ENCODE assay signal across 13 cellular contexts in the genomic region with DNA sequence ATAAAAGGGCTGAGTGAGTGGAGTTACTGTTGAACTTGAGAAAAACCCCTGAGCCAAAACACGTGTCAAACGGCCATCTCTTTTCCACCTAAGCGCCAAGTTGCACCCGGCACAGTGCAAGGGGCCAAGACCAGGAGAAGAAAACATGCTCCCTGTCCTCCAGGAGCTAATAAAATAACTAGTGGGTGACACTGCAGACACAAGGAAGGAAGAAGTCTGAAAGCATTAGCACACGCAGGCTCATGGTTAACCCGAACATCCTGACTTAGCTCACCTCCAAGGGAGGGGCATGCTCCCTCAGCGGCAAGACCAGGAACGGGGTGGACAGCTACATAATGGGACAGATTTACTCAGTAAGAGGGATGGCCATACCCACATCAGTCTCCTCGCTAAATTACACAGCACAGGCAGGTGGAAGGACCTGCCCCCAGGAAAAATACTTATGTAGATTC.
DNase-seq lines count a peak whose midpoint lies in the region; ATAC-seq and TF ChIP-seq lines count a peak whose summit lies in the region.
"Had no signal": no experiment of that assay in that cellular context is flagged by ENCODE, and none has a peak within 500 bp of the region (broad histone marks: within the 10 kb centered on the region; RNA-seq: fewer than 3 reads in every experiment).

No MANE protein-coding gene starts in this region.

- peaks cover 92% of the 10 kb centered on the region for H3K4me1 Mint-ChIP-seq in CD8-positive, alpha-beta T cell (ENCODE audit: low read depth)
- peaks cover 62% of the 10 kb centered on the region for H3K4me1 Mint-ChIP-seq in CD14-positive monocyte

- no peaks in the 10 kb centered on the region for H3K36me3 ChIP-seq in CD8-positive, alpha-beta T cell (ENCODE audit: insufficient read depth, low read length)
- no peaks in the 10 kb centered on the region for H3K36me3 ChIP-seq in neutrophil
- H3K36me3 ChIP-seq: ovary had no signal

- H3K4me1 ChIP-seq in CD8-positive, alpha-beta T cell (ENCODE audit: insufficient read depth, low read length), result peaks cover 98% of the 10 kb centered on the region
- peaks cover 68 to 73% of the 10 kb centered on the region in 2 experiments for H3K4me1 ChIP-seq in neutrophil (ENCODE audit: control insufficient read depth in 1 of 2, insufficient read depth in 1 of 2, low read depth in 1 of 2, low read length in 1 of 2)

- H3K4me3 Mint-ChIP-seq in CD8-positive, alpha-beta T cell, result peak overlapping the region; percentile 81
- H3K4me3 Mint-ChIP-seq in CD14-positive monocyte, result peak overlapping the region in 1 of 2 donors; percentile 38
- H3K4me3 Mint-ChIP-seq: endodermal cell had no signal

- CTCF ChIA-PET in CD8-positive, alpha-beta T cell (lab: Charles Lee), result interaction anchor here (0.8 to 2.9 kb wide), 11 partner anchors 17 to 339 kb away, joined by 3 to 10 read pairs (median 4); a partner anchor contains a TSS

- peak; percentile 16 for ATAC-seq in CD8-positive, alpha-beta T cell
- ATAC-seq in HG02885 (IDR thresholded peaks at IDR 0.05; ENCODE audit: poor library complexity, unreplicated experiment) (peak; percentile 31), HG03045 (IDR thresholded peaks at IDR 0.05; ENCODE audit: unreplicated experiment) (no peak), HG03442 (IDR thresholded peaks at IDR 0.05; ENCODE audit: unreplicated experiment) (no peak)
- ATAC-seq in activated naive CD4-positive, alpha-beta T cell treated with anti-CD3 and anti-CD28 coated beads, Interleukin-2, amount 50 U/mL, for 72 hours, result peak; percentile 42 to 63

- no peaks in the 10 kb centered on the region for H3K9me3 Mint-ChIP-seq in CD8-positive, alpha-beta T cell
- H3K9me3 Mint-ChIP-seq in activated naive CD4-positive, alpha-beta T cell treated with anti-CD3 and anti-CD28 coated beads, Interleukin-2, amount 50 U/mL, for 72 hours, result peaks cover 0 to 2% of the 10 kb centered on the region in 2 donors
- H3K9me3 Mint-ChIP-seq in CD14-positive monocyte, result no peaks in the 10 kb centered on the region
- H3K9me3 Mint-ChIP-seq: endodermal cell had no signal

- H3K27me3 Mint-ChIP-seq in CD8-positive, alpha-beta T cell (ENCODE audit: low read depth), result no peaks in the 10 kb centered on the region
- H3K27me3 Mint-ChIP-seq in CD14-positive monocyte (ENCODE audit: low read depth in 3 of 3), result no peaks in the 10 kb centered on the region

- peak overlapping the region; percentile 1 for H3K27ac ChIP-seq in CD8-positive, alpha-beta T cell (ENCODE audit: low read depth, low read length)
- peak overlapping the region; percentile 5 for H3K27ac ChIP-seq in neutrophil
- H3K27ac ChIP-seq: ovary, SK-N-MC had no signal

- peak in 2 of 7 experiments; percentile 34 to 40 for DNase-seq in CD8-positive, alpha-beta T cell
- DNase-seq in activated naive CD4-positive, alpha-beta T cell treated with anti-CD3 and anti-CD28 coated beads, Interleukin-2, amount 50 U/mL, for 72 hours (ENCODE audit: low spot score in 2 of 2), result no peak
- DNase-seq in CD14-positive monocyte (ENCODE audit: low spot score) (no peak), MV-4-11 (lab: John Stamatoyannopoulos, UW) (no peak)
- DNase-seq: DMS 273 treated with DMSO at 0.1 percent for 48 hours, endodermal cell, NCI-H226, ovary had no signal

- no peak for TF ChIP-seq CTCF in CD8-positive, alpha-beta T cell (IDR thresholded peaks at IDR 0.05)
- no peak for TF ChIP-seq CTCF in neutrophil (IDR thresholded peaks at IDR 0.05)
- no peak for TF ChIP-seq CTCF in CD14-positive monocyte (IDR thresholded peaks at IDR 0.05)

- peaks cover 16% of the 10 kb centered on the region for H3K36me3 Mint-ChIP-seq in CD8-positive, alpha-beta T cell
- peaks cover 4 to 34% of the 10 kb centered on the region in 2 donors for H3K36me3 Mint-ChIP-seq in activated naive CD4-positive, alpha-beta T cell treated with anti-CD3 and anti-CD28 coated beads, Interleukin-2, amount 50 U/mL, for 72 hours
- peaks cover 40 to 43% of the 10 kb centered on the region in 2 donors for H3K36me3 Mint-ChIP-seq in CD14-positive monocyte

- no peaks in the 10 kb centered on the region for H3K9me3 ChIP-seq in CD8-positive, alpha-beta T cell (ENCODE audit: low read length)
- H3K9me3 ChIP-seq in neutrophil, result no peaks in the 10 kb centered on the region
- H3K9me3 ChIP-seq: ovary had no signal

- peak overlapping the region; percentile 91 for H3K27ac Mint-ChIP-seq in CD8-positive, alpha-beta T cell
- H3K27ac Mint-ChIP-seq in activated naive CD4-positive, alpha-beta T cell treated with anti-CD3 and anti-CD28 coated beads, Interleukin-2, amount 50 U/mL, for 72 hours, result peak overlapping the region; percentile 89 to 97
- H3K27ac Mint-ChIP-seq in CD14-positive monocyte, result peak overlapping the region in 2 of 7 donors; percentile 73 to 81
- H3K27ac Mint-ChIP-seq: endodermal cell had no signal

- POLR2A ChIA-PET in CD8-positive, alpha-beta T cell (lab: Charles Lee), result interaction anchor here (1.1 to 2.9 kb wide), 10 partner anchors 9 to 339 kb away, joined by 3 to 11 read pairs (median 5); no protein-coding TSS in a partner anchor

- H3K27me3 ChIP-seq in CD8-positive, alpha-beta T cell (ENCODE audit: insufficient read depth, low read length), result no peaks in the 10 kb centered on the region
- no peaks in the 10 kb centered on the region for H3K27me3 ChIP-seq in neutrophil
- H3K27me3 ChIP-seq: ovary had no signal

- peak overlapping the region; percentile 28 for H3K4me3 ChIP-seq in CD8-positive, alpha-beta T cell (ENCODE audit: low read depth, low read length)
- H3K4me3 ChIP-seq in neutrophil (ENCODE audit: low read depth in 1 of 2, low read length in 1 of 2), result no peak overlapping the region
- H3K4me3 ChIP-seq: ovary had no signal

- intact Hi-C loops in CD8-positive, alpha-beta T cell (cut with DNase I, micrococcal nuclease), result loop anchor here (2.0 to 10.0 kb wide), 4 partner anchors 15 to 335 kb away; no protein-coding TSS in a partner anchor
- intact Hi-C loops in CD14-positive monocyte (cut with micrococcal nuclease), result no loop called here

Comparison
In these comparisons a context has a peak if more than half of its experiments do, and no peak if none do; other contexts are left out.
1. ATAC-seq: peak in CD8-positive, alpha-beta T cell (single experiment), HG02885 (single experiment) and activated naive CD4-positive, alpha-beta T cell treated with anti-CD3 and anti-CD28 coated beads, Interleukin-2, amount 50 U/mL, for 72 hours (2 of 2); none in HG03045 (single experiment) and HG03442 (single experiment).
2. intact Hi-C loops: an anchor here in CD8-positive, alpha-beta T cell (2.0 to 10.0 kb wide); none called in CD14-positive monocyte.